ENCODE assay signal across 9 cellular contexts in genomic region chr14:61471297-61471980, GRCh38.
A peak's percentile ranks its signal among the peaks of the same experiment; 100 is the strongest.
DNase-seq lines count a peak whose midpoint lies in the region; ATAC-seq and TF ChIP-seq lines count a peak whose summit lies in the region.
"Had no signal": no experiment of that assay in that cellular context is flagged by ENCODE, and none has a peak within 500 bp of the region (broad histone marks: within the 10 kb centered on the region; RNA-seq: fewer than 3 reads in every experiment).

No MANE protein-coding gene starts in this region.

- ATAC-seq in GM18511 (IDR thresholded peaks at IDR 0.05; ENCODE audit: unreplicated experiment), result no peak

- peak overlapping the region; percentile 66 to 67 for H3K27ac ChIP-seq in liver (ENCODE audit: low read depth in 1 of 2, low read length in 2 of 2)
- peak overlapping the region; percentile 63 to 70 (median 66) for H3K27ac ChIP-seq in transverse colon
- no peak overlapping the region for H3K27ac ChIP-seq in endodermal cell (ENCODE audit: low read depth, low read length)

- 79% methylated on average over 7 of the region's 7 CpGs for WGBS in liver
- WGBS in transverse colon (ENCODE audit: low coverage in 1 of 2), 2 donors, result 65 to 80% methylated on average over 2 to 7 of the region's 7 CpGs
- WGBS in endodermal cell (ENCODE audit: insufficient coverage in 1 of 2, insufficient read length in 1 of 2), 2 experiments, result 77 to 93% methylated on average over 3 to 7 of the region's 7 CpGs

- no peak for TF ChIP-seq POLR2A in transverse colon (IDR thresholded peaks at IDR 0.05)

- no peaks in the 10 kb centered on the region for H3K36me3 Mint-ChIP-seq in endodermal cell (ENCODE audit: low read depth)

- intact Hi-C loops in transverse colon (cut with DNase I; ENCODE audit: low total_unique reads), result no loop called here

- H3K27ac Mint-ChIP-seq in endodermal cell, result no peak overlapping the region

- TF ChIP-seq CTCF in astrocyte of the cerebellum (IDR thresholded peaks at IDR 0.05; ENCODE audit: low read depth, low read length, missing control alignments) (no peak), liver (IDR thresholded peaks at IDR 0.05; ENCODE audit: low read depth, low read length, missing input control) (no peak), transverse colon (IDR thresholded peaks at IDR 0.05) (no peak), endodermal cell (conservative IDR thresholded peaks at IDR 0.05) (no peak)

- H3K4me1 ChIP-seq in liver (ENCODE audit: control insufficient read depth in 4 of 4, insufficient read depth in 4 of 4, low read length in 3 of 4) (peaks cover 0 to 4% (median under 1%) of the 10 kb centered on the region in 4 donors), transverse colon (peaks cover 7 to 60% (median 23%) of the 10 kb centered on the region in 4 donors), endodermal cell (ENCODE audit: control insufficient read depth, insufficient read depth, low read length) (no peaks in the 10 kb centered on the region)

- no peak for TF ChIP-seq RAD21 in liver (IDR thresholded peaks at IDR 0.05)

- no peak overlapping the region for H3K4me3 Mint-ChIP-seq in endodermal cell

- H3K4me1 Mint-ChIP-seq in endodermal cell, result peaks cover 18% of the 10 kb centered on the region

- no peaks in the 10 kb centered on the region for H3K9me3 Mint-ChIP-seq in endodermal cell

- H3K4me3 ChIP-seq in astrocyte of the cerebellum (ENCODE audit: low read depth, low read length) (peak overlapping the region; percentile 32), liver (ENCODE audit: low read depth in 1 of 3, low read length in 3 of 3) (no peak overlapping the region), transverse colon (peak overlapping the region in 2 of 4 donors; percentile 10 to 31), endodermal cell (ENCODE audit: low read length) (no peak overlapping the region)

- H3K27me3 ChIP-seq in liver (ENCODE audit: control insufficient read depth in 4 of 4, insufficient read depth in 4 of 4, low read length in 3 of 4), result no peaks in the 10 kb centered on the region
- H3K27me3 ChIP-seq in transverse colon, result no peaks in the 10 kb centered on the region
- no peaks in the 10 kb centered on the region for H3K27me3 ChIP-seq in endodermal cell (ENCODE audit: control insufficient read depth, insufficient read depth, low read length, poor library complexity, severe bottlenecking)
- H3K27me3 ChIP-seq: pancreas had no signal

- DNase-seq in activated CD8-positive, alpha-beta memory T cell treated with anti-CD3 and anti-CD28 coated beads, Interleukin-2, amount 50 U/mL, for 48 hours, result peak; percentile 47
- no peak for DNase-seq in activated CD8-positive, alpha-beta memory T cell treated with anti-CD3 and anti-CD28 coated beads, Interleukin-2, amount 50 U/mL, for 4 hours
- DNase-seq in astrocyte of the cerebellum (ENCODE audit: low read depth) (no peak), transverse colon (no peak), endodermal cell (no peak)
- no peak for DNase-seq in activated CD4-positive, alpha-beta T cell treated with anti-CD3 and anti-CD28 coated beads, Interleukin-2, amount 50 U/mL, for 4 hours
- DNase-seq: pancreas had no signal

- TF ChIP-seq EP300 in transverse colon (IDR thresholded peaks at IDR 0.05; ENCODE audit: low read depth), result no peak

- no peaks in the 10 kb centered on the region for H3K27me3 Mint-ChIP-seq in endodermal cell (ENCODE audit: insufficient read depth)

- in situ Hi-C loops in astrocyte of the cerebellum (cut with HindIII; ENCODE audit: low sequenced_read_pairs), result loop anchor here (10.0 kb wide), 1 partner anchor 253 kb away; no protein-coding TSS in a partner anchor
- in situ Hi-C loops in transverse colon (cut with MboI; ENCODE audit: low pct_ligation_motif_present in 1 of 4, low pct_unique_long_range_greater_than_20kb in 1 of 4, low sequenced_read_pairs in 3 of 4), result loop anchor here in 2 of 4 donors (25.0 kb wide), 2 partner anchors 266 to 641 kb away; no protein-coding TSS in a partner anchor

- no peaks in the 10 kb centered on the region for H3K9me3 ChIP-seq in liver (ENCODE audit: control insufficient read depth in 4 of 4, low read length in 3 of 4)
- no peaks in the 10 kb centered on the region for H3K9me3 ChIP-seq in transverse colon
- no peaks in the 10 kb centered on the region for H3K9me3 ChIP-seq in endodermal cell (ENCODE audit: control insufficient read depth, low read length)
- H3K9me3 ChIP-seq: pancreas had no signal

- H3K36me3 ChIP-seq in liver (ENCODE audit: control insufficient read depth in 4 of 4, insufficient read depth in 3 of 4, low read depth in 1 of 4, low read length in 3 of 4) (no peaks in the 10 kb centered on the region), transverse colon (no peaks in the 10 kb centered on the region), endodermal cell (ENCODE audit: control insufficient read depth, insufficient read depth, low read length) (no peaks in the 10 kb centered on the region)
- H3K36me3 ChIP-seq: pancreas had no signal

- no peak overlapping the region for H3K9ac ChIP-seq in liver (ENCODE audit: low read depth in 1 of 2, low read length in 2 of 2)
- no peak overlapping the region for H3K9ac ChIP-seq in endodermal cell (ENCODE audit: extremely low read depth, low read length, poor library complexity, severe bottlenecking)

TF ChIP-seq in liver, 16 proteins besides CTCF, POLR2A, EP300 and RAD21:
- TF ChIP-seq NR2F2 (IDR thresholded peaks at IDR 0.05), result no peak
- no peak for TF ChIP-seq ZBTB33 (IDR thresholded peaks at IDR 0.05)
- TF ChIP-seq HNF4A (conservative IDR thresholded peaks at IDR 0.05), result no peak
- TF ChIP-seq SP1 (IDR thresholded peaks at IDR 0.05), result no peak
- TF ChIP-seq FOXA1 (IDR thresholded peaks at IDR 0.05), result no peak
